ENCODE assay signal across 9 cellular contexts in the genomic region with DNA sequence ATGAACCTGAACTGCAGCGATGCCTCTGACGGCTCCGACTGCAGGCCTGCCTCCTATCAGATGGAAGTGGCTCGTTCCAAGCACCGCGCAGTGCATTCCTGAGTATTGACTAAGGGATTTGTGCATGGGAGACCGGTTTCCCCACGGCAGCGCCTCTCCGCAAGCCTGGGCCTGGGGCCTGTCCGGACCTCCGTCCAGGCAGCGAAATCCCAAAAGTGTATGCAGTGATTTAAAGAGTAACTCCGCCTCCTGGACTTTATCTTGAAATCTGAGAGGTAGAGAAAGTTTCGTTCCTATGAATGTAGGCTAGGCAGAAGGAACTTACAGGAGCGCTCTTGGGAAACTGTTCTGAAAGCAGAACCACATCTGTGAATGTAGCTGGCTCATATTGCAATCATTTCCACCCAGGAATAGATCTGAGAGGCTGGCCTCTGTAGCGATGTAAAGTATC.
DNase-seq lines count a peak whose midpoint lies in the region; ATAC-seq and TF ChIP-seq lines count a peak whose summit lies in the region.
"Had no signal": no experiment of that assay in that cellular context is flagged by ENCODE, and none has a peak within 500 bp of the region (broad histone marks: within the 10 kb centered on the region; RNA-seq: fewer than 3 reads in every experiment).

No MANE protein-coding gene starts in this region.

- peak overlapping the region; percentile 27 for H3K4me3 ChIP-seq in retinal pigment epithelial cell (ENCODE audit: low read length)
- H3K4me3 ChIP-seq: right lobe of liver had no signal

- TF ChIP-seq CTCF in retinal pigment epithelial cell (conservative IDR thresholded peaks at IDR 0.05; ENCODE audit: low read depth, low read length): no peak

- no peak for ATAC-seq in HG02852 (IDR thresholded peaks at IDR 0.05; ENCODE audit: unreplicated experiment)
- no peak for ATAC-seq in GM18867 (IDR thresholded peaks at IDR 0.05; ENCODE audit: unreplicated experiment)
- ATAC-seq: right lobe of liver had no signal

- DNase-seq in ELR (ENCODE audit: low read depth): peak; percentile 68
- peak; percentile 92 for DNase-seq in amniotic stem cell (lab: John Stamatoyannopoulos, UW)
- DNase-seq in hepatic stellate cell (ENCODE audit: low spot score): peak; percentile 72
- peak; percentile 97 for DNase-seq in retinal pigment epithelial cell (ENCODE audit: low read depth)
- no peak for DNase-seq in NCI-H2029 treated with DMSO at 0.1 percent for 48 hours (lab: John Stamatoyannopoulos, UW)
- DNase-seq in activated CD8-positive, alpha-beta memory T cell treated with anti-CD3 and anti-CD28 coated beads, Interleukin-2, amount 50 U/mL, for 4 hours: no peak

Comparison
In these comparisons a context has a peak if more than half of its experiments do, and no peak if none do; other contexts are left out.
1. DNase-seq: peak in ELR (single experiment), amniotic stem cell (single experiment), hepatic stellate cell (single experiment) and retinal pigment epithelial cell (single experiment); none in NCI-H2029 treated with DMSO at 0.1 percent for 48 hours (single experiment) and activated CD8-positive, alpha-beta memory T cell treated with anti-CD3 and anti-CD28 coated beads, Interleukin-2, amount 50 U/mL, for 4 hours (single experiment).